17 cellular contexts compared by ENCODE assay signal in the genomic region with DNA sequence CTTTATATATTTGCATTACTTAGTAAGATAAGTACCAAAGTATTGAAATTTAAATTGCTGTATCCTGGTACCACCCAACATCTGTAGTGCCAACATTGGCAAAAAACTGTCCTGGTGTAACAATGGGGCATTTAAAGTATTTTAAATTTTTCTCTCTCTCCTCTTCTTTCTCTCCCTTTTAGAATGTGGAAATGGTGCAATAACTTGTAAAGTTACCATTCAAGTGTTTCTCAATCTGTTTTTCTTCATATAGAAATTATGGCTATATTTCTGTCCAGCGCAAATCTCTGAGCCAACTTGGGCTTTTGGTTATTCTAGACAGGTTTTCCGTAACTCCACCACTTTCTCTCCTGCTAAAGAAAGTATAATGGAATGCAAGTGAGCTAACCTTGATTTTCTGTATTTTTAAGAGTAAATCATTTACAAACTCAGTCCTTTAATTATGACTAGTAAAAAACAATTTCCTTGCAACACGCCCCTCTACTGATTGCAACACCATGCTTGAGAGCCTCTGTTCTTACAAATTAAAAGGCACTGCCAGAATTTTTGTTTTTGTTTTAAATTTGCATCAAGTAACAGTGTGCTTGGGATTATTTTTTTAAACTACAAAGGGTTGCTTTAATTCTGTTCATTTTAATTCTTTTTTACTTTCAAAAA.
A peak's percentile ranks its signal among the peaks of the same experiment; 100 is the strongest.
DNase-seq lines count a peak whose midpoint lies in the region; ATAC-seq and TF ChIP-seq lines count a peak whose summit lies in the region.
"Had no signal": no experiment of that assay in that cellular context is flagged by ENCODE, and none has a peak within 500 bp of the region (broad histone marks: within the 10 kb centered on the region; RNA-seq: fewer than 3 reads in every experiment).

No MANE protein-coding gene starts in this region.

- H3K36me3 Mint-ChIP-seq in CD14-positive monocyte = peaks cover 2 to 5% of the 10 kb centered on the region in 2 donors
- H3K36me3 Mint-ChIP-seq in activated CD4-positive, alpha-beta T cell treated with anti-CD3 and anti-CD28 coated beads, Interleukin-2, amount 10 ng/mL, durations not matched to agents 7 days and 5 days (ENCODE audit: low read depth) = no peaks in the 10 kb centered on the region
- peaks cover 3% of the 10 kb centered on the region for H3K36me3 Mint-ChIP-seq in type B pancreatic cell

- POLR2A ChIA-PET in activated CD4-positive, alpha-beta T cell treated with anti-CD3 and anti-CD28 coated beads, Interleukin-2, amount 10 ng/mL, durations not matched to agents 7 days and 5 days (lab: Charles Lee) = no interaction called here

- intact Hi-C loops in CD14-positive monocyte (cut with micrococcal nuclease) = loop anchor here in 1 of 2 donors (5.0 kb wide), 1 partner anchor 326 kb away; the partner anchor contains the start of gene CITED2
- intact Hi-C loops in lower lobe of right lung (cut with DNase I) = no loop called here

- H3K27me3 Mint-ChIP-seq in CD14-positive monocyte (ENCODE audit: low read depth in 3 of 3) (no peaks in the 10 kb centered on the region), type B pancreatic cell (no peaks in the 10 kb centered on the region)
- peaks cover 8% of the 10 kb centered on the region for H3K27me3 Mint-ChIP-seq in activated CD4-positive, alpha-beta T cell treated with anti-CD3 and anti-CD28 coated beads, Interleukin-2, amount 10 ng/mL, durations not matched to agents 7 days and 5 days

- DNase-seq in CD14-positive monocyte (ENCODE audit: low spot score) (peak; percentile 48), MV-4-11 (lab: John Stamatoyannopoulos, UW) (peak; percentile 61), fibroblast of gingiva (ENCODE audit: low read depth) (peak; percentile 80), lower lobe of right lung (no peak), NAMALWA (ENCODE audit: low spot score) (no peak), type B pancreatic cell (ENCODE audit: extremely low spot score, unreplicated experiment) (no peak), NCI-H1105 treated with DMSO at 0.1 percent for 48 hours (lab: John Stamatoyannopoulos, UW) (no peak)
- DNase-seq in activated CD4-positive, alpha-beta T cell treated with anti-CD3 and anti-CD28 coated beads, Interleukin-2, amount 10 ng/mL, durations not matched to agents 7 days and 5 days = no peak
- DNase-seq: activated T-cell treated with anti-CD3 and anti-CD28 coated beads for 4 hours; dermis blood vessel endothelial cell; DMS 273 treated with DMSO at 0.1 percent for 48 hours; NCI-H345; PC-9; stimulated activated CD4-positive, alpha-beta T cell treated with anti-CD3 and anti-CD28 coated beads, Interleukin-2, amount 100 ng/mL, for 24 hours; stimulated activated CD8-positive, alpha-beta memory T cell treated with anti-CD3 and anti-CD28 coated beads, Interleukin-4, amount 100 ng/mL, for 48 hours had no signal

- H3K4me3 ChIP-seq in lower lobe of right lung = no peak overlapping the region
- H3K4me3 ChIP-seq: PC-9, tibial artery had no signal

- H3K36me3 ChIP-seq in lower lobe of right lung = no peaks in the 10 kb centered on the region
- H3K36me3 ChIP-seq: tibial artery had no signal

- H3K9me3 ChIP-seq in lower lobe of right lung = no peaks in the 10 kb centered on the region
- H3K9me3 ChIP-seq: tibial artery had no signal

- peak overlapping the region; percentile 49 to 91 (median 80) for H3K27ac Mint-ChIP-seq in CD14-positive monocyte
- H3K27ac Mint-ChIP-seq in activated CD4-positive, alpha-beta T cell treated with anti-CD3 and anti-CD28 coated beads, Interleukin-2, amount 10 ng/mL, durations not matched to agents 7 days and 5 days = no peak overlapping the region
- H3K27ac Mint-ChIP-seq in type B pancreatic cell = no peak overlapping the region

- peak overlapping the region; percentile 28 to 72 for H3K4me3 Mint-ChIP-seq in CD14-positive monocyte
- no peak overlapping the region for H3K4me3 Mint-ChIP-seq in activated CD4-positive, alpha-beta T cell treated with anti-CD3 and anti-CD28 coated beads, Interleukin-2, amount 10 ng/mL, durations not matched to agents 7 days and 5 days
- H3K4me3 Mint-ChIP-seq in type B pancreatic cell = no peak overlapping the region

- H3K27ac ChIP-seq in lower lobe of right lung = peak overlapping the region; percentile 42
- H3K27ac ChIP-seq: PC-9 had no signal

- H3K9me3 Mint-ChIP-seq in CD14-positive monocyte (peaks cover 9 to 16% (median 11%) of the 10 kb centered on the region in 7 donors), type B pancreatic cell (peaks cover 3% of the 10 kb centered on the region)
- H3K9me3 Mint-ChIP-seq in activated CD4-positive, alpha-beta T cell treated with anti-CD3 and anti-CD28 coated beads, Interleukin-2, amount 10 ng/mL, durations not matched to agents 7 days and 5 days = peaks cover 4% of the 10 kb centered on the region

- TF ChIP-seq CTCF in CD14-positive monocyte (IDR thresholded peaks at IDR 0.05) (no peak), lower lobe of right lung (IDR thresholded peaks at IDR 0.05) (no peak), type B pancreatic cell (conservative IDR thresholded peaks at IDR 0.05) (no peak)

- peak; percentile 67 to 81 for ATAC-seq in lower lobe of right lung
- ATAC-seq: activated CD4-positive, CD25-positive, alpha-beta regulatory T cell treated with anti-CD3 and anti-CD28 coated beads, Interleukin-2, amount 50 U/mL, for 24 hours had no signal

- H3K27me3 ChIP-seq in lower lobe of right lung (ENCODE audit: low read depth) = no peaks in the 10 kb centered on the region
- H3K27me3 ChIP-seq: tibial artery had no signal

- H3K4me1 ChIP-seq in lower lobe of right lung = peaks cover 5% of the 10 kb centered on the region

- CTCF ChIA-PET in activated CD4-positive, alpha-beta T cell treated with anti-CD3 and anti-CD28 coated beads, Interleukin-2, amount 10 ng/mL, durations not matched to agents 7 days and 5 days (lab: Charles Lee) = interaction anchor here (0.6 kb wide), 1 partner anchor 66 kb away, joined by 5 read pairs; no protein-coding TSS in a partner anchor

- peaks cover 49% of the 10 kb centered on the region for H3K4me1 Mint-ChIP-seq in CD14-positive monocyte
- no peaks in the 10 kb centered on the region for H3K4me1 Mint-ChIP-seq in activated CD4-positive, alpha-beta T cell treated with anti-CD3 and anti-CD28 coated beads, Interleukin-2, amount 10 ng/mL, durations not matched to agents 7 days and 5 days
- peaks cover 20% of the 10 kb centered on the region for H3K4me1 Mint-ChIP-seq in type B pancreatic cell (ENCODE audit: unreplicated experiment)

Comparison
In these comparisons a context has a peak if more than half of its experiments do, and no peak if none do; other contexts are left out.
1. DNase-seq: peak in CD14-positive monocyte (single experiment), MV-4-11 (single experiment) and fibroblast of gingiva (single experiment); none in lower lobe of right lung (single experiment), NAMALWA (single experiment), activated CD4-positive, alpha-beta T cell treated with anti-CD3 and anti-CD28 coated beads, Interleukin-2, amount 10 ng/mL, durations not matched to agents 7 days and 5 days (single experiment), type B pancreatic cell (single experiment) and NCI-H1105 treated with DMSO at 0.1 percent for 48 hours (single experiment).
2. H3K27ac Mint-ChIP-seq: peak in CD14-positive monocyte (7 of 7); none in activated CD4-positive, alpha-beta T cell treated with anti-CD3 and anti-CD28 coated beads, Interleukin-2, amount 10 ng/mL, durations not matched to agents 7 days and 5 days (single experiment) and type B pancreatic cell (single experiment).
3. H3K4me3 Mint-ChIP-seq: peak in CD14-positive monocyte (2 of 2); none in activated CD4-positive, alpha-beta T cell treated with anti-CD3 and anti-CD28 coated beads, Interleukin-2, amount 10 ng/mL, durations not matched to agents 7 days and 5 days (single experiment) and type B pancreatic cell (single experiment).